Comparison of ENCODE assay signal across 18 cellular contexts in the genomic region with DNA sequence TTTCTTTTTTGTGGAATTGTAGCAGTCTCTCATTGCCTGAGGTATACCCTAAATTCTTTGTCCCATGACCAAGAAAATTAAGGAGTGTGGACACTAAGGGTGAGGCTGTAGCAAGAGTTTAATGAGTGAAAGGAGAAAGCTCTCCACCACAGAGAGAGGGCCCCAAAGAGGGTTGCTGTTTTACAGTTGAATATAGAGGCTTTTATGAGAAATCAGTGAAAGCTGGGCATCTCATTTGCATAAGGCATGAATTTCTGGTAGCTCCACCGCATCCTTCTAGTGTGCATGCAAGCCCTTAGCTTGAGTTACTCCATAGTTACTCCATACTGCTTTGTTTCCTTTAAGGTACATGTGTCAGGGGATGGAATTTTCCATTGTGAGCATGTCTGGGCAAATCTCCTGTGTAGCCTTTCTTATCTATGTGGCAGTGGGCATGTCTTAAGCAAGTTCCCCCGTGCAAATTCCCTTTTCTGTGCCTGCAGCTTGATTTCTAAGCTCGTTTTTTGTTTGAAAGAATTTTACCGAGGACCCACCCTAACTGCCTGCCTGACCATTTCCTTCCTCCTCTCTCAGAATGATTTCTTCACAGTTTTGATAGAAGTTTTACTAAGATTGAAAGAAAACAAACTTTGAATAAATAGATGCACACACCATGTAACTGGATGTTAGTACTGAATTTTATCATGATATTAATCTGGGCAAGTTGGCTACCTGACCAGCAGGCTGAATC.
"Had no signal": no experiment of that assay in that cellular context is flagged by ENCODE, and none has a peak within 500 bp of the region (broad histone marks: within the 10 kb centered on the region; RNA-seq: fewer than 3 reads in every experiment).

No MANE protein-coding gene starts in this region.

- H3K27ac Mint-ChIP-seq: activated CD4-positive, alpha-beta T cell treated with anti-CD3 and anti-CD28 coated beads for 36 hours; activated naive CD8-positive, alpha-beta T cell; effector memory CD8-positive, alpha-beta T cell; nephron; stimulated activated effector memory CD8-positive, alpha-beta T cell treated with anti-CD3 and anti-CD28 coated beads, Interleukin-12 subunit alpha, Interleukin-12 subunit beta, amount 100 ng/mL, for 72 hours had no signal

- H3K4me3 Mint-ChIP-seq: activated CD4-positive, alpha-beta T cell treated with anti-CD3 and anti-CD28 coated beads for 36 hours; activated naive CD8-positive, alpha-beta T cell; effector memory CD8-positive, alpha-beta T cell; nephron; stimulated activated effector memory CD8-positive, alpha-beta T cell treated with anti-CD3 and anti-CD28 coated beads, Interleukin-12 subunit alpha, Interleukin-12 subunit beta, amount 100 ng/mL, for 72 hours had no signal

- DNase-seq: activated CD4-positive, alpha-beta T cell treated with anti-CD3 and anti-CD28 coated beads for 36 hours; activated CD4-positive, alpha-beta T cell treated with anti-CD3 and anti-CD28 coated beads, Interleukin-2, amount 50 U/mL, for 48 hours; activated gamma-delta T cell; effector memory CD8-positive, alpha-beta T cell; foreskin fibroblast; midbrain; nucleus accumbens; sigmoid colon; stimulated activated CD4-positive, alpha-beta T cell treated with anti-CD3 and anti-CD28 coated beads, Interleukin-4, amount 100 ng/mL, for 24 hours; testis; upper lobe of left lung; WERI-Rb-1 had no signal

- H3K27ac ChIP-seq: epithelial cell of prostate, hepatocyte, sigmoid colon, testis, upper lobe of left lung, WERI-Rb-1 had no signal

- H3K4me3 ChIP-seq: hepatocyte, lung, sigmoid colon, testis, upper lobe of left lung had no signal

- H3K36me3 Mint-ChIP-seq: stimulated activated effector memory CD8-positive, alpha-beta T cell treated with anti-CD3 and anti-CD28 coated beads, Interleukin-12 subunit alpha, Interleukin-12 subunit beta, amount 100 ng/mL, for 72 hours had no signal

- H3K27me3 Mint-ChIP-seq: activated CD4-positive, alpha-beta T cell treated with anti-CD3 and anti-CD28 coated beads for 36 hours; activated naive CD8-positive, alpha-beta T cell; effector memory CD8-positive, alpha-beta T cell had no signal

- H3K4me1 ChIP-seq: testis, upper lobe of left lung had no signal

- H3K4me1 Mint-ChIP-seq: activated CD4-positive, alpha-beta T cell treated with anti-CD3 and anti-CD28 coated beads for 36 hours; nephron; stimulated activated effector memory CD8-positive, alpha-beta T cell treated with anti-CD3 and anti-CD28 coated beads, Interleukin-12 subunit alpha, Interleukin-12 subunit beta, amount 100 ng/mL, for 72 hours had no signal

- H3K4me2 ChIP-seq: hepatocyte had no signal

- H3K27me3 ChIP-seq: hepatocyte, sigmoid colon, testis, upper lobe of left lung had no signal

- H3K9me3 ChIP-seq: testis had no signal

- H2AFZ ChIP-seq: hepatocyte had no signal

- H3K36me3 ChIP-seq: sigmoid colon, upper lobe of left lung, WERI-Rb-1 had no signal
